11 cellular contexts compared by ENCODE assay signal in the genomic region with DNA sequence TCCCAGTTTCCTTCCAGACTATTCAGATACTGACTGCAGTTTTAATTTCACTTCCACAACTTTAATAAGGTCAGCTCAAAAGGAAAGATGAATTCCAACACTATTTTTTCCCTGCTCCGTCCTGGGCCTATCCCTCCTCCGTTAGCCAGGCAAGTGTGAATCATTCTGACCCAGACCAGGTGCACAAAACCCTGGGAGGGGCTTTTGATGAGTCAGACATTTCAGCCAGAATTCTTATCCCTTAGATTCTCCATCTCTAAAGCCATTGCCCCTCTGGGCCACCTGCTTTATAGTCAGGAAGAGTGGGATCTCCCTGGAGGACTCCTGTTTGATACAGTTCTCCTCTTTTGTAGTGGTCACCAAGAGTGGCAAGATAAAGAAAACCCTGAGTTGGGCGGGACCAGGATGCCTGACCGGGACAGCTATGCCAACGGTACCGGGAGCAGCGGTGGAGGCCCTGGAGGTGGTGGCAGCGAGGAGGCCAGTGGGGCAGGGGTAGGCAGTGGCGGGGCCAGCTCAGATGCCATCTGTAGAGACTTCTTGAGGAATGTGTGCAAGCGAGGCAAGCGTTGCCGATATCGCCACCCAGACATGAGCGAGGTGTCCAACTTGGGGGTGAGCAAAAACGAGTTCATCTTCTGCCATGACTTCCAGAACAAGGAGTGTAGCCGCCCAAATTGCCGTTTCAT. TPM values are rescaled to one million over a fixed set of nuclear protein-coding genes. Genes with fewer than 3 reads are reported as not detected.
DNase-seq lines count a peak whose midpoint lies in the region; TF ChIP-seq lines count a peak whose summit lies in the region.
"Had no signal": no experiment of that assay in that cellular context is flagged by ENCODE, and none has a peak within 500 bp of the region (broad histone marks: within the 10 kb centered on the region; RNA-seq: fewer than 3 reads in every experiment).

No MANE protein-coding gene starts in this region.

- H3K9ac ChIP-seq in H9 (ENCODE audit: extremely low read depth, insufficient read length, low read length) (no peak overlapping the region), smooth muscle cell (ENCODE audit: low read depth) (no peak overlapping the region)

- peak overlapping the region in 1 of 2 experiments; percentile 97; a peak in 3 of 5 replicates for H3K4me3 Mint-ChIP-seq in H9

- no peak overlapping the region for H2BK20ac ChIP-seq in H9 (ENCODE audit: low read depth, low read length, poor library complexity, severe bottlenecking)

- no peaks in the 10 kb centered on the region for H3K27me3 ChIP-seq in H9 (ENCODE audit: insufficient read depth, low read length)
- no peaks in the 10 kb centered on the region for H3K27me3 ChIP-seq in hepatocyte
- no peaks in the 10 kb centered on the region for H3K27me3 ChIP-seq in smooth muscle cell (ENCODE audit: low read depth)

- peaks cover 8% of the 10 kb centered on the region for H3K23me2 ChIP-seq in H9 (ENCODE audit: insufficient read length, low read depth, low read length, poor library complexity, severe bottlenecking)

- intact Hi-C loops in lower leg skin (cut with DNase I; ENCODE audit: low total_unique reads): no loop called here

- H3K27me3 Mint-ChIP-seq in H9 (ENCODE audit: low read depth): peaks cover 2% of the 10 kb centered on the region; the same call in 1 of the 2 replicates
- H3K27me3 Mint-ChIP-seq: central memory CD8-positive, alpha-beta T cell had no signal

- H3K27ac Mint-ChIP-seq in H9: peak overlapping the region in 2 of 3 experiments; percentile 3 to 23; a peak in 1 of 7 replicates

- H4K20me1 ChIP-seq in H9 (ENCODE audit: control insufficient read depth, insufficient read depth, insufficient read length) (no peaks in the 10 kb centered on the region), hepatocyte (ENCODE audit: insufficient read depth, poor library complexity, severe bottlenecking) (peaks cover 2% of the 10 kb centered on the region), smooth muscle cell (ENCODE audit: low read depth) (peaks cover 10% of the 10 kb centered on the region)

- peaks cover 22 to 25% of the 10 kb centered on the region in 2 experiments for H3K4me1 Mint-ChIP-seq in H9

- no peak overlapping the region for H3K27ac ChIP-seq in H9 (ENCODE audit: insufficient read length, low read depth, low read length)
- peak overlapping the region; percentile 67 for H3K27ac ChIP-seq in hepatocyte
- H3K27ac ChIP-seq in smooth muscle cell (ENCODE audit: low read depth): peak overlapping the region; percentile 95

- H3K79me2 ChIP-seq in H9 (ENCODE audit: insufficient read depth, low read length): peaks cover 3% of the 10 kb centered on the region; the same call in 1 of the 2 replicates
- H3K79me2 ChIP-seq in hepatocyte: peaks cover 13% of the 10 kb centered on the region
- H3K79me2 ChIP-seq in smooth muscle cell (ENCODE audit: low read depth): peaks cover 8% of the 10 kb centered on the region

- no peak overlapping the region for H3K56ac ChIP-seq in H9 (ENCODE audit: insufficient read length, low read depth, low read length)

- no peak overlapping the region for H3K14ac ChIP-seq in H9 (ENCODE audit: insufficient read depth, low read length)

- H3T11ph ChIP-seq in H9 (ENCODE audit: low read length): no peak overlapping the region

- H3K18ac ChIP-seq in H9 (ENCODE audit: insufficient read length, low read depth, low read length): no peak overlapping the region

- no peak overlapping the region for H4K8ac ChIP-seq in H9 (replicated peaks; ENCODE audit: insufficient read length, low read depth, low read length)

- H3K4ac ChIP-seq in H9 (ENCODE audit: low read depth, low read length): no peak overlapping the region

- DNase-seq in H9 (no peak), SW480 (ENCODE audit: low spot score) (peak; percentile 69), hepatocyte (ENCODE audit: low spot score) (no peak), smooth muscle cell (lab: John Stamatoyannopoulos, UW; ENCODE audit: unreplicated experiment) (no peak), kidney glomerular epithelial cell (lab: John Stamatoyannopoulos, UW) (no peak), activated gamma-delta T cell treated with Interleukin-2 at 50 U/mL for 16 hours (no peak), lower leg skin (ENCODE audit: low spot score in 2 of 2) (no peak), NCI-H187 (lab: John Stamatoyannopoulos, UW) (no peak)
- DNase-seq: activated CD4-positive, alpha-beta T cell treated with anti-CD3 and anti-CD28 coated beads, Interleukin-2, amount 10 ng/mL, durations not matched to agents 24 days and 14 days; immature natural killer cell had no signal

- TF ChIP-seq POLR2A in lower leg skin (IDR thresholded peaks at IDR 0.05): no peak

- no peak overlapping the region for H2AFZ ChIP-seq in H9 (ENCODE audit: low read length)
- no peak overlapping the region for H2AFZ ChIP-seq in hepatocyte
- no peak overlapping the region for H2AFZ ChIP-seq in smooth muscle cell (ENCODE audit: low read depth)

- H2BK5ac ChIP-seq in H9 (ENCODE audit: insufficient read length, low read length): no peak overlapping the region

- no peaks in the 10 kb centered on the region for H3K9me3 ChIP-seq in H9 (ENCODE audit: control insufficient read depth, low read depth, low read length)
- no peaks in the 10 kb centered on the region for H3K9me3 ChIP-seq in hepatocyte (ENCODE audit: low read depth)
- H3K9me3 ChIP-seq in smooth muscle cell (replicated peaks; ENCODE audit: low read depth): no peaks in the 10 kb centered on the region

- H3K79me1 ChIP-seq in H9 (ENCODE audit: insufficient read depth, low read depth, low read length, poor library complexity, severe bottlenecking): no peaks in the 10 kb centered on the region

- H2BK15ac ChIP-seq in H9 (ENCODE audit: low read depth, low read length): no peak overlapping the region

- no CpG with 5 or more reads among the region's 17 CpGs for WGBS in H9 (ENCODE audit: extremely low coverage, insufficient read length, low lambda C conversion rate)
- 93% methylated on average over 17 of the region's 17 CpGs for WGBS in hepatocyte (ENCODE audit: low lambda C conversion rate, missing lambda C conversion rate)
- WGBS in smooth muscle cell (ENCODE audit: low lambda C conversion rate): 92% methylated on average over 17 of the region's 17 CpGs
- WGBS in lower leg skin, 2 donors: 90% methylated on average over 17 of the region's 17 CpGs

- no peak overlapping the region for H2BK120ac ChIP-seq in H9 (ENCODE audit: low read depth, low read length, poor library complexity, severe bottlenecking)

- peaks cover 3 to 7% of the 10 kb centered on the region in 2 experiments; a peak in 2 of 5 replicates for H3K9me3 Mint-ChIP-seq in H9
- H3K9me3 Mint-ChIP-seq: activated CD4-positive, alpha-beta T cell treated with anti-CD3 and anti-CD28 coated beads, Interleukin-2, amount 10 ng/mL, durations not matched to agents 24 days and 14 days; central memory CD8-positive, alpha-beta T cell; immature natural killer cell had no signal

- no peak overlapping the region for H4K91ac ChIP-seq in H9 (ENCODE audit: insufficient read length, low read depth, low read length)

- H2AK5ac ChIP-seq in H9 (ENCODE audit: insufficient read length, low read length): no peak overlapping the region

- TF ChIP-seq CTCF in H9 (conservative IDR thresholded peaks at IDR 0.05) (no peak), hepatocyte (IDR thresholded peaks at IDR 0.05; ENCODE audit: poor library complexity) (no peak), smooth muscle cell (IDR thresholded peaks at IDR 0.05; ENCODE audit: borderline replicate concordance, insufficient read depth, poor library complexity, severe bottlenecking) (no peak), lower leg skin (IDR thresholded peaks at IDR 0.05) (no peak)

- peaks cover 5% of the 10 kb centered on the region for H3F3A ChIP-seq in smooth muscle cell (ENCODE audit: low read depth)

- H3K4me1 ChIP-seq in H9 (ENCODE audit: insufficient read depth, low read length) (no peaks in the 10 kb centered on the region; the same call in 1 of the 2 replicates), hepatocyte (ENCODE audit: insufficient read depth) (peaks cover 14% of the 10 kb centered on the region), smooth muscle cell (ENCODE audit: low read depth) (peaks cover 12% of the 10 kb centered on the region)

- no peaks in the 10 kb centered on the region for H3K36me3 ChIP-seq in hepatocyte (replicated peaks; ENCODE audit: insufficient read depth, low read depth)
- H3K36me3 ChIP-seq in smooth muscle cell (ENCODE audit: low read depth): no peaks in the 10 kb centered on the region

- H3K4me2 ChIP-seq in H9 (ENCODE audit: insufficient read depth, insufficient read length, low read length) (no peak overlapping the region), hepatocyte (no peak overlapping the region), smooth muscle cell (peak overlapping the region; percentile 16)

- H3K9me2 ChIP-seq in hepatocyte (replicated peaks; ENCODE audit: insufficient read depth): no peaks in the 10 kb centered on the region

- no peak overlapping the region for H2BK12ac ChIP-seq in H9 (ENCODE audit: insufficient read length, low read depth, low read length)

- peaks cover 27 to 43% (median 37%) of the 10 kb centered on the region in 3 experiments for H3K36me3 Mint-ChIP-seq in H9 (ENCODE audit: insufficient read depth in 1 of 3, low read depth in 3 of 3)

- H4K5ac ChIP-seq in H9 (ENCODE audit: insufficient read length, low read depth, low read length): no peak overlapping the region

- H3K4me3 ChIP-seq in hepatocyte (no peak overlapping the region), smooth muscle cell (no peak overlapping the region), lower leg skin (ENCODE audit: low read depth, poor library complexity, severe bottlenecking) (no peak overlapping the region)

- no peak overlapping the region for H3K23ac ChIP-seq in H9 (ENCODE audit: insufficient read length, low read depth, low read length)

RNA-seq across cellular contexts. Expression of a gene that starts 2.2 kb away (rescaled TPM):
- total RNA-seq in H9 (2021): 8.9 and 9.4 TPM in 2 replicates
- total RNA-seq in hepatocyte: 3.7 and 9.0 TPM in 2 replicates
- 2.2 and 5.7 TPM in 2 replicates for polyA plus RNA-seq in hepatocyte
- 1.9 and 6.7 TPM in 2 replicates for total RNA-seq in smooth muscle cell
- 2.8 TPM in 2 replicates for polyA plus RNA-seq in smooth muscle cell
- total RNA-seq in lower leg skin: 1 to 10 TPM; 3.4 to 4.4 (median 3.7) TPM

RNA-seq across cellular contexts. Expression of a gene that starts 3.9 kb away (rescaled TPM):
- total RNA-seq in H9 (2021): 4,637 and 4,685 TPM in 2 replicates
- total RNA-seq in hepatocyte: 2,379 and 2,801 TPM in 2 replicates
- 2,115 and 2,240 TPM in 2 replicates for polyA plus RNA-seq in hepatocyte
- total RNA-seq in smooth muscle cell: 2,929 and 3,246 TPM in 2 replicates
- 2,414 and 2,571 TPM in 2 replicates for polyA plus RNA-seq in smooth muscle cell
- 1,000 to 10,000 TPM; 3,201 to 5,967 (median 4,725) TPM for total RNA-seq in lower leg skin

RNA-seq across cellular contexts. Expression of a gene that starts 7.8 kb away (rescaled TPM):
- total RNA-seq in H9 (2021) (111 and 112 TPM in 2 replicates), hepatocyte (44.9 and 52.3 TPM in 2 replicates), smooth muscle cell (76.0 and 87.7 TPM in 2 replicates), lower leg skin (10 to 100 TPM; 51.2 to 84.1 (median 64.9) TPM)
- polyA plus RNA-seq in hepatocyte (40.0 and 43.8 TPM in 2 replicates), smooth muscle cell (69.5 and 77.0 TPM in 2 replicates)

RNA-seq across cellular contexts. Expression of a gene that starts 15.9 kb away (rescaled TPM):
- total RNA-seq in H9 (2021) (248 TPM in 2 replicates), hepatocyte (87.9 and 90.7 TPM in 2 replicates), smooth muscle cell (88.6 and 118 TPM in 2 replicates), lower leg skin (100 to 1,000 TPM; 118 to 201 (median 130) TPM)
- polyA plus RNA-seq in hepatocyte (102 and 109 TPM in 2 replicates), smooth muscle cell (99.8 and 113 TPM in 2 replicates)

RNA-seq across cellular contexts. Expression of a gene that starts 32.1 kb away (rescaled TPM):
- total RNA-seq in H9 (2021) (165 and 168 TPM in 2 replicates), hepatocyte (80.6 and 98.1 TPM in 2 replicates), smooth muscle cell (44.5 and 59.0 TPM in 2 replicates), lower leg skin (10 to 100 TPM in 3 of 4 donors, 1 to 10 TPM in 1; 9.0 to 40.1 (median 22.5) TPM)
- polyA plus RNA-seq in hepatocyte (82.2 and 83.9 TPM in 2 replicates), smooth muscle cell (107 and 121 TPM in 2 replicates)
